Comparison of ENCODE assay signal across 14 cellular contexts in the genomic region with DNA sequence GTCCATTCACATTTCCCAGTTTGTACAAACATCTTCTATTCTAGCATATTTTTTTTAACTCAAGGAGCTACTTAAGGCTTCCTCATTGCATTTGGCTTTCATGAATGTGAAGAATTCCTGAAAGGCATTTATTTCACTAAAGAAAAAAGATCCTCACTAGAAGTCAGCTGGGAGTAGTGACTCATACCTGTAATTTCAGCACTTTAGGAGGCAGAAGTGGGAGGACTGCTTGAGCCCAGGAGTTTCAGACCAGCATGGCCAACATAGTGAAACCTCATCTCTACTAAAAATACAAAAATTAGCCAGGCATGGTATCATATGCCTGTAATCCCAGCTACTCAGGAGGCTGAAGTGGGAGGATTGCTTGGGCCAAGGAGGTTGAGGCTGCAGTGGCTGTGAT. TPM values are rescaled to one million over a fixed set of nuclear protein-coding genes. Genes with fewer than 3 reads are reported as not detected.
DNase-seq lines count a peak whose midpoint lies in the region; ATAC-seq lines count a peak whose summit lies in the region.
"Had no signal": no experiment of that assay in that cellular context is flagged by ENCODE, and none has a peak within 500 bp of the region (broad histone marks: within the 10 kb centered on the region; RNA-seq: fewer than 3 reads in every experiment).

No MANE protein-coding gene starts in this region.

- ATAC-seq in GM18517 (IDR thresholded peaks at IDR 0.05; ENCODE audit: unreplicated experiment) (peak; percentile 49), GM21717 (IDR thresholded peaks at IDR 0.05; ENCODE audit: unreplicated experiment) (peak; percentile 61), HG03139 (IDR thresholded peaks at IDR 0.05; ENCODE audit: unreplicated experiment) (peak; percentile 52), Right ventricle myocardium superior (ENCODE audit: poor library complexity) (no peak)
- ATAC-seq: lower lobe of right lung had no signal

- DNase-seq in inferior parietal cortex (ENCODE audit: extremely low spot score): peak; percentile 27
- no peak for DNase-seq in stimulated activated CD4-positive, alpha-beta T cell treated with anti-CD3 and anti-CD28 coated beads, Interleukin-1b, Interleukin-23, amount 100 ng/mL, for 48 hours
- no peak for DNase-seq in NCI-H2227 treated with DMSO at 0.1 percent for 48 hours (lab: John Stamatoyannopoulos, UW)
- DNase-seq in Right ventricle myocardium superior: no peak
- DNase-seq in RKO (ENCODE audit: low spot score): no peak
- DNase-seq: activated naive CD8-positive, alpha-beta T cell treated with anti-CD3 and anti-CD28 coated beads, Interleukin-2, amount 10 ng/mL, durations not matched to agents 7 days and 5 days; lower lobe of right lung; NCI-H2171 treated with DMSO at 0.1 percent for 48 hours; nucleus accumbens; OCI-M1; stimulated activated CD4-positive, alpha-beta T cell treated with anti-CD3 and anti-CD28 coated beads, Interleukin-15, amount 100 ng/mL, for 24 hours had no signal

- intact Hi-C loops in Right ventricle myocardium superior (cut with DNase I): no loop called here

RNA-seq across cellular contexts. Expression of a gene that starts 30.9 kb away (rescaled TPM):
- total RNA-seq in Right ventricle myocardium superior: 31.7 TPM
